ENCODE assay signal across 1 cellular context in genomic region chr13:31965361-31966066, GRCh38.
TF ChIP-seq lines count a peak whose summit lies in the region.

No MANE protein-coding gene starts in this region.

TF ChIP-seq in GM12878, 131 proteins besides CTCF, POLR2A, EP300 and RAD21 (continued from another document and continues in another):
- TF ChIP-seq TCF12 (IDR thresholded peaks at IDR 0.05; ENCODE audit: low read depth, low read length) (0 out of 2 replicates have a peak, but pooled peaks have one; percentile 43), ZNF217 (IDR thresholded peaks at IDR 0.05) (peak; percentile 56; the same call in 1 of the 2 replicates), RELA (IDR thresholded peaks at IDR 0.05; ENCODE audit: borderline replicate concordance, partially characterized antibody) (peak; percentile 69), GATAD2B (conservative IDR thresholded peaks at IDR 0.05; ENCODE audit: low read depth) (no peak), SUZ12 (IDR thresholded peaks at IDR 0.05; ENCODE audit: unreplicated experiment) (no peak), PAX5 (IDR thresholded peaks at IDR 0.05; ENCODE audit: borderline replicate concordance, low read depth, low read length) (peak; percentile 89), ZNF687 (IDR thresholded peaks at IDR 0.05) (peak; percentile 56), TCF3 (IDR thresholded peaks at IDR 0.05; ENCODE audit: borderline replicate concordance, insufficient read depth, low read depth, low read length) (peak; percentile 18; the same call in 1 of the 2 replicates), JUND (IDR thresholded peaks at IDR 0.05; ENCODE audit: low read depth, low read length) (0 out of 2 replicates have a peak, but pooled peaks have one; percentile 41), RUNX3 (IDR thresholded peaks at IDR 0.05; ENCODE audit: low read length) (peak; percentile 71), FOXM1 (IDR thresholded peaks at IDR 0.05; ENCODE audit: low read depth, low read length) (peak; percentile 87), IRF5 (IDR thresholded peaks at IDR 0.05; ENCODE audit: borderline replicate concordance) (no peak), ATF2 (IDR thresholded peaks at IDR 0.05; ENCODE audit: low read length) (peak; percentile 67; the same call in 1 of the 2 replicates), HCFC1 (IDR thresholded peaks at IDR 0.05; ENCODE audit: low read length) (no peak), ZNF384 (IDR thresholded peaks at IDR 0.05; ENCODE audit: borderline replicate concordance, low read depth, low read length) (no peak; the same call in 1 of the 2 replicates), ZNF24 (IDR thresholded peaks at IDR 0.05) (peak; percentile 63; the same call in 1 of the 2 replicates), MAX (IDR thresholded peaks at IDR 0.05; ENCODE audit: low read depth, low read length) (no peak), SMARCA5 (IDR thresholded peaks at IDR 0.05) (no peak), RCOR1 (conservative IDR thresholded peaks at IDR 0.05; ENCODE audit: low read depth, low read length) (no peak), HDAC2 (IDR thresholded peaks at IDR 0.05) (no peak), GABPA (IDR thresholded peaks at IDR 0.05; ENCODE audit: low read depth) (0 out of 2 replicates have a peak, but pooled peaks have one; percentile 25), MTA3 (IDR thresholded peaks at IDR 0.05; ENCODE audit: borderline replicate concordance, low read length) (peak; percentile 76; the same call in 1 of the 2 replicates), POU2F2 (IDR thresholded peaks at IDR 0.05; ENCODE audit: borderline replicate concordance, low read depth, low read length) (peak; percentile 97), CUX1 (IDR thresholded peaks at IDR 0.05; ENCODE audit: insufficient replicate concordance, low read depth, low read length) (no peak), NFIC (IDR thresholded peaks at IDR 0.05; ENCODE audit: low read depth, low read length) (peak; percentile 79), TBL1XR1 (IDR thresholded peaks at IDR 0.05; ENCODE audit: low read depth, low read length) (0 out of 2 replicates have a peak, but pooled peaks have one; percentile 39), PAX8 (IDR thresholded peaks at IDR 0.05) (no peak), IKZF2 (IDR thresholded peaks at IDR 0.05) (peak; percentile 82 to 89; a peak in 3 of 4 replicates), RB1 (IDR thresholded peaks at IDR 0.05; ENCODE audit: borderline replicate concordance) (no peak), DPF2 (IDR thresholded peaks at IDR 0.05) (peak; percentile 86), CBX3 (IDR thresholded peaks at IDR 0.05; ENCODE audit: borderline replicate concordance, low read depth) (no peak), ESRRA (IDR thresholded peaks at IDR 0.05; ENCODE audit: low read length) (no peak), CHD2 (IDR thresholded peaks at IDR 0.05; ENCODE audit: borderline replicate concordance, low read depth, low read length) (no peak), ZBED1 (IDR thresholded peaks at IDR 0.05; ENCODE audit: borderline replicate concordance) (0 out of 2 replicates have a peak, but pooled peaks have one; percentile 28), SRF (IDR thresholded peaks at IDR 0.05; ENCODE audit: low read depth in 2 of 2, low read length in 2 of 2) (0 out of 4 replicates have a peak, but pooled peaks of 1 of the 2 experiments have one; percentile 17), MXI1 (IDR thresholded peaks at IDR 0.05; ENCODE audit: low read depth, low read length) (peak; percentile 91), RAD51 (IDR thresholded peaks at IDR 0.05) (0 out of 2 replicates have a peak, but pooled peaks have one; percentile 10), CEBPB (IDR thresholded peaks at IDR 0.05; ENCODE audit: borderline replicate concordance in 1 of 2, low read depth in 2 of 2, low read length in 2 of 2) (no peak), CBX5 (IDR thresholded peaks at IDR 0.05; ENCODE audit: low read depth) (peak; percentile 81), IRF4 (IDR thresholded peaks at IDR 0.05; ENCODE audit: low read depth, low read length) (peak; percentile 83), BMI1 (IDR thresholded peaks at IDR 0.05; ENCODE audit: borderline replicate concordance) (peak; percentile 92), ASH2L (IDR thresholded peaks at IDR 0.05; ENCODE audit: borderline replicate concordance, low read depth) (peak; percentile 80; the same call in 1 of the 2 replicates), JUNB (IDR thresholded peaks at IDR 0.05) (peak; percentile 81), CREM (IDR thresholded peaks at IDR 0.05; ENCODE audit: low read depth) (peak; percentile 65; the same call in 1 of the 2 replicates), NBN (IDR thresholded peaks at IDR 0.05) (0 out of 2 replicates have a peak, but pooled peaks have one; percentile 35), USF1 (IDR thresholded peaks at IDR 0.05; ENCODE audit: borderline replicate concordance, extremely low read length, insufficient read depth, low read depth, low read length) (no peak), SPI1 (IDR thresholded peaks at IDR 0.05; ENCODE audit: borderline replicate concordance, insufficient read depth, low read depth, low read length) (peak; percentile 53; the same call in 1 of the 2 replicates), TAF1 (IDR thresholded peaks at IDR 0.05; ENCODE audit: borderline replicate concordance, low read depth, low read length) (no peak), SIX5 (IDR thresholded peaks at IDR 0.05; ENCODE audit: low read depth, low read length, severe bottlenecking) (no peak), ZBTB11 (CRISPR knock-in tag; IDR thresholded peaks at IDR 0.05) (no peak)
